16 cellular contexts compared by ENCODE assay signal in genomic region chr15:38374477-38374876, GRCh38.
"Had no signal": no experiment of that assay in that cellular context is flagged by ENCODE, and none has a peak within 500 bp of the region (broad histone marks: within the 10 kb centered on the region; RNA-seq: fewer than 3 reads in every experiment).

No MANE protein-coding gene starts in this region.

- DNase-seq: activated CD4-positive, alpha-beta T cell treated with anti-CD3 and anti-CD28 coated beads, Interleukin-2, amount 50 U/mL, for 1 hour; activated CD8-positive, alpha-beta memory T cell treated with anti-CD3 and anti-CD28 coated beads for 24 hours; activated naive CD4-positive, alpha-beta T cell treated with Interleukin-2 at 50 U/mL for 16 hours; foreskin keratinocyte; head of caudate nucleus; midbrain; small intestine; stimulated activated CD4-positive, alpha-beta T cell treated with anti-CD3 and anti-CD28 coated beads, Interleukin-4, amount 100 ng/mL, for 4 hours; stimulated activated CD8-positive, alpha-beta memory T cell treated with anti-CD3 and anti-CD28 coated beads, Interleukin-4, amount 100 ng/mL, for 48 hours; stimulated activated naive CD4-positive, alpha-beta T cell treated with Interleukin-2 at 50 U/mL for 16 hours; substantia nigra had no signal

- H3K4me3 ChIP-seq: lung, neural progenitor cell, tibial nerve had no signal

- H3K4me1 ChIP-seq: foreskin keratinocyte, neural progenitor cell, parathyroid adenoma had no signal

- H3K9ac ChIP-seq: neural progenitor cell, parathyroid adenoma had no signal

- ATAC-seq: activated CD4-positive, CD25-positive, alpha-beta regulatory T cell treated with anti-CD3 and anti-CD28 coated beads, Interleukin-2, amount 50 U/mL, for 24 hours; foreskin keratinocyte had no signal

- H3K27ac ChIP-seq: foreskin keratinocyte, neural progenitor cell, parathyroid adenoma had no signal

- H3K4me2 ChIP-seq: neural progenitor cell had no signal

- H3K79me2 ChIP-seq: parathyroid adenoma had no signal

- H2AFZ ChIP-seq: neural progenitor cell, parathyroid adenoma had no signal

- H3K9me3 ChIP-seq: tibial nerve had no signal

- H3K27me3 ChIP-seq: neural progenitor cell, tibial nerve had no signal

- H3K36me3 ChIP-seq: neural progenitor cell, tibial nerve had no signal
